In the genomic region with DNA sequence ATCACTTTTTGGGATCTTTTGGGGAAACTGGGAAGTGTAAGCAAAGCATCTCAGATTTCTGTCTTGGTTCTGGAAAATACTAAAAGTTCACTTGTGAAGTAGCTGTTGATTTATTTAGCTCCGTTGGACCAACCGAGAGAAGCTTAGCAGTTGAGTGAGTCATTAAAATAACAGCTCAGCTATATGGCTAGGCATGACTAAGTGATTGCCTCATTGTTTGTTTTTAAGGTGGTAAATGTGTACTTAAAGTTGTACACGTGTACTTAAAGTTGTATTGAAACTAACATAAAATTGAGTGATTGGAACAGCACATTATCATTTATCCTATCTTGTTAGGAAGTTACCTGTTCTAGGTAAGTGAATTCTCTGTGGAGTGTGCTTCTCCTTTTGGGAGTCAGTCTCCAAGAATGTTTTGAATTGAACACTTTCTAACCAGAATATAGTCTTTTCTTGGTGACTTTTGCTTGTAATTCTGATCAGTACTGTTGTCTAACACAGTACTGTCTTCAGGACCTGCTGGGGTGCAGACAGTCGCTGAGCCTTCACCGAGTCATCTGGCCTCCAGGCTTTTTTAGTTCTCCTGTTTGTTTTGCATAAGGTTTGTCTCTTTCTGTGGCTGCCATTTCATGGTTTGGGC, we compare ENCODE assay signal across 8 cellular contexts. TPM values are rescaled to one million over a fixed set of nuclear protein-coding genes. Genes with fewer than 3 reads are reported as not detected.
DNase-seq lines count a peak whose midpoint lies in the region; ATAC-seq and TF ChIP-seq lines count a peak whose summit lies in the region.

No MANE protein-coding gene starts in this region.

- no peaks in the 10 kb centered on the region for H3K27me3 ChIP-seq in GM23338 (ENCODE audit: insufficient read depth)
- no peaks in the 10 kb centered on the region for H3K27me3 ChIP-seq in breast epithelium

- H3K27me3 Mint-ChIP-seq in GM23338 (ENCODE audit: insufficient read depth, low read depth, poor library complexity): peaks cover 4% of the 10 kb centered on the region
- H3K27me3 Mint-ChIP-seq in mesothelial cell of epicardium (ENCODE audit: low read depth): no peaks in the 10 kb centered on the region

- H3K4me3 Mint-ChIP-seq in GM23338 (peak overlapping the region; percentile 38), mesothelial cell of epicardium (peak overlapping the region; percentile 47)

- H4K20me1 ChIP-seq in GM23338 (replicated peaks; ENCODE audit: insufficient read depth): peaks cover 7% of the 10 kb centered on the region; the same call in 1 of the 2 replicates

- peak overlapping the region; percentile 9 for H3K4me3 ChIP-seq in GM23338
- no peak overlapping the region for H3K4me3 ChIP-seq in breast epithelium

- peaks cover 8% of the 10 kb centered on the region; the same call in 1 of the 2 replicates for H3F3A ChIP-seq in GM23338 (replicated peaks; ENCODE audit: low read depth)

- H3K4me1 ChIP-seq in GM23338 (ENCODE audit: insufficient read depth) (peaks cover 36% of the 10 kb centered on the region), breast epithelium (peaks cover 7 to 12% of the 10 kb centered on the region in 2 donors)

- H3K4me2 ChIP-seq in GM23338: peak overlapping the region; percentile 97

- H3K9me2 ChIP-seq in GM23338 (ENCODE audit: insufficient read depth): no peaks in the 10 kb centered on the region

- no peak for TF ChIP-seq CTCF in GM23338 (conservative IDR thresholded peaks at IDR 0.05; ENCODE audit: low read depth in 2 of 2)
- TF ChIP-seq CTCF in breast epithelium (IDR thresholded peaks at IDR 0.05): no peak
- no peak for TF ChIP-seq CTCF in mesothelial cell of epicardium (IDR thresholded peaks at IDR 0.05; ENCODE audit: unreplicated experiment)

- no peaks in the 10 kb centered on the region for H3K9me3 ChIP-seq in breast epithelium

- intact Hi-C loops in breast epithelium (cut with DNase I; ENCODE audit: low total_unique reads): no loop called here

- no peak for ATAC-seq in GM23338
- no peak for ATAC-seq in GM21717 (IDR thresholded peaks at IDR 0.05; ENCODE audit: unreplicated experiment)

- peaks cover 73% of the 10 kb centered on the region for H3K79me2 ChIP-seq in GM23338 (replicated peaks; ENCODE audit: insufficient read depth)

- no peaks in the 10 kb centered on the region for H3K9me3 Mint-ChIP-seq in GM23338
- H3K9me3 Mint-ChIP-seq in mesothelial cell of epicardium: no peaks in the 10 kb centered on the region

- H3K27ac ChIP-seq in GM23338 (ENCODE audit: low read depth) (peak overlapping the region; percentile 52; the same call in 1 of the 2 replicates), breast epithelium (peak overlapping the region; percentile 16 to 71)

- no peak overlapping the region for H2AFZ ChIP-seq in GM23338

- peaks cover 47% of the 10 kb centered on the region for H3K4me1 Mint-ChIP-seq in GM23338
- H3K4me1 Mint-ChIP-seq in mesothelial cell of epicardium: peaks cover 55% of the 10 kb centered on the region

- H3K36me3 Mint-ChIP-seq in GM23338 (ENCODE audit: low read depth): peaks cover 17% of the 10 kb centered on the region
- peaks cover 8% of the 10 kb centered on the region for H3K36me3 Mint-ChIP-seq in mesothelial cell of epicardium

- H3K27ac Mint-ChIP-seq in GM23338 (peak overlapping the region; percentile 37; the same call in 1 of the 2 replicates), mesothelial cell of epicardium (peak overlapping the region; percentile 90)

- no peak for TF ChIP-seq POLR2A in breast epithelium (IDR thresholded peaks at IDR 0.05)

- H3K36me3 ChIP-seq in GM23338 (ENCODE audit: insufficient read depth) (peaks cover 12% of the 10 kb centered on the region; the same call in 1 of the 2 replicates), breast epithelium (no peaks in the 10 kb centered on the region)

- DNase-seq in DMS153 treated with DMSO at 0.1 percent for 48 hours (lab: John Stamatoyannopoulos, UW; ENCODE audit: unreplicated experiment) (peak; percentile 53), GM23338 (ENCODE audit: low spot score) (no peak), NOMO-1 treated with dmso at 0.1 percent for 144 hours (lab: John Stamatoyannopoulos, UW; ENCODE audit: unreplicated experiment) (peak; percentile 50), breast epithelium (ENCODE audit: low spot score in 2 of 2) (no peak), mesothelial cell of epicardium (ENCODE audit: low spot score in 2 of 2, unreplicated experiment in 2 of 2) (no peak), HK-2 (ENCODE audit: unreplicated experiment) (no peak)
- no peak for DNase-seq in stimulated activated CD4-positive, alpha-beta T cell treated with anti-CD3 and anti-CD28 coated beads, Interleukin-12 subunit alpha, Interleukin-12 subunit beta, amount 100 ng/mL, for 4 hours

TF ChIP-seq in GM23338, 12 proteins besides CTCF, POLR2A, EP300 and RAD21 (continues in another document):
- no peak for TF ChIP-seq EZH2 (IDR thresholded peaks at IDR 0.05; ENCODE audit: low read depth, unreplicated experiment)
- no peak for TF ChIP-seq STAT1 (IDR thresholded peaks at IDR 0.05; ENCODE audit: unreplicated experiment)
- TF ChIP-seq, protein P1, sequence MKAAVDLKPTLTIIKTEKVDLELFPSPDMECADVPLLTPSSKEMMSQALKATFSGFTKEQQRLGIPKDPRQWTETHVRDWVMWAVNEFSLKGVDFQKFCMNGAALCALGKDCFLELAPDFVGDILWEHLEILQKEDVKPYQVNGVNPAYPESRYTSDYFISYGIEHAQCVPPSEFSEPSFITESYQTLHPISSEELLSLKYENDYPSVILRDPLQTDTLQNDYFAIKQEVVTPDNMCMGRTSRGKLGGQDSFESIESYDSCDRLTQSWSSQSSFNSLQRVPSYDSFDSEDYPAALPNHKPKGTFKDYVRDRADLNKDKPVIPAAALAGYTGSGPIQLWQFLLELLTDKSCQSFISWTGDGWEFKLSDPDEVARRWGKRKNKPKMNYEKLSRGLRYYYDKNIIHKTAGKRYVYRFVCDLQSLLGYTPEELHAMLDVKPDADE (IDR thresholded peaks at IDR 0.05): no peak
- no peak for TF ChIP-seq POLR2AphosphoS5 (IDR thresholded peaks at IDR 0.05; ENCODE audit: low read depth)
- TF ChIP-seq EZH2phosphoT487 (IDR thresholded peaks at IDR 0.05; ENCODE audit: unreplicated experiment): no peak

RNA-seq across cellular contexts. Expression of gene DCUN1D2, which starts 2.9 kb away (rescaled TPM):
- total RNA-seq in GM23338 (2014; rRNA removed; shearing (Covaris generic)): 25.7 and 38.0 TPM in 2 replicates
- 12.3 and 12.5 TPM in 2 replicates for polyA plus RNA-seq in GM23338 (2016; fragmentation: Nextera tagmentation; extraction: Ambion mirVana)
- total RNA-seq in breast epithelium (10 to 100 TPM; 15.8 to 22.4 (median 16.4) TPM), mesothelial cell of epicardium (34.8 to 43.3 TPM (median 40.2 TPM) in 3 replicates)

RNA-seq across cellular contexts. Expression of gene ADPRHL1, which starts 40.1 kb away (rescaled TPM):
- total RNA-seq in GM23338 (2014; rRNA removed; shearing (Covaris generic)): 0.80 and 1.3 TPM in 2 replicates
- polyA plus RNA-seq in GM23338 (2016; fragmentation: Nextera tagmentation; extraction: Ambion mirVana): 0.96 and 1.0 TPM in 2 replicates
- total RNA-seq in breast epithelium (1 to 10 TPM; 1.8 to 2.7 (median 2.0) TPM), mesothelial cell of epicardium (3.4 to 4.2 TPM (median 4.1 TPM) in 3 replicates)

Comparison
In these comparisons a context has a peak if more than half of its experiments do, and no peak if none do; other contexts are left out.
1. DNase-seq: peak in DMS153 treated with DMSO at 0.1 percent for 48 hours (single experiment) and NOMO-1 treated with dmso at 0.1 percent for 144 hours (single experiment); none in GM23338 (single experiment), breast epithelium (0 of 2), mesothelial cell of epicardium (0 of 2), HK-2 (single experiment) and stimulated activated CD4-positive, alpha-beta T cell treated with anti-CD3 and anti-CD28 coated beads, Interleukin-12 subunit alpha, Interleukin-12 subunit beta, amount 100 ng/mL, for 4 hours (single experiment).